Comparison of ENCODE assay signal across 8 cellular contexts in the genomic region with DNA sequence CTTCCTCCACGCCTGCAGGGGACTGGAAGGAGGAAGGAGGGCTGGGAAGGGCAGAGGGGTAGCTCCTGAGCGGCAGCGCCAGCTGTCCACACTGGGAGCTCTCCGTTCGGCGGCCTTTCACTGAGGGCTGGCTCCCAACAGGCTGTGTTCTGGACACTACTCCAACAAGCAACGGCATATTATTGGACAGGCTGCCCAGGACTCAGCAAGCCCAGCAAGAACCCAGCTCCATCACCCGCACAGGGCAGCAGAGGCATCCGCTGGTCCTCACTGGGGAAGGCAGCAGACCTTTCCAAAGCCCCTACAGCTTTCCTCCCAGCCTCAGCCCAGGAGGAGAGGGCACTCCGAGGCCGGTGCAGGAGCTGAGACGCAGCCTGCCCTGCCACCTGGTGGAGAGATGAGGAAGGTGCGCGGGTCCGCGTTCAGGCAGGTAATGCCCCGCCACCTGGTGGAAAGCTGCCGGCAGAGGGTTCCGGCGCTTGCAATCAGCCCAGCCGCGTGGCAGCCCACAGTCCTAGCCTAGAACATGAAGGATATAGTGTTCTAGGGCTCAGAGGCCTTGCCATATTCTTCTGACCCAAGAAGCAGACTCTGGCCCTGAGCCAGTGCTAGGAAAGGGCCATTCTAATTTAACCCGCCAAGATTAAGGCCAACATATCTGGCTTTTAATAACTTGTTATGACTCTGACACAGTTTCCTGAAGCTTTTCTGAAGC.
DNase-seq lines count a peak whose midpoint lies in the region; ATAC-seq and TF ChIP-seq lines count a peak whose summit lies in the region.

No MANE protein-coding gene starts in this region.

- WGBS in SK-N-SH (ENCODE audit: low lambda C conversion rate) = 14% methylated on average over 18 of the region's 23 CpGs

- no peaks in the 10 kb centered on the region for H3F3A ChIP-seq in SK-N-SH (replicated peaks; ENCODE audit: insufficient read depth)

- H4K20me1 ChIP-seq in SK-N-SH (ENCODE audit: insufficient read depth) = no peaks in the 10 kb centered on the region

- no peak overlapping the region for H3K27ac Mint-ChIP-seq in HFFc6
- no peak overlapping the region for H3K27ac Mint-ChIP-seq in glutamatergic neuron (ENCODE audit: unreplicated experiment)

- H3K4me1 Mint-ChIP-seq in HFFc6 (ENCODE audit: low read depth) (no peaks in the 10 kb centered on the region), glutamatergic neuron (ENCODE audit: low read depth, unreplicated experiment) (no peaks in the 10 kb centered on the region)

- POLR2A ChIA-PET in SK-N-SH (lab: Yijun Ruan, JAX) = interaction anchor here (0.5 to 2.4 kb wide), 3 partner anchors 122 to 190 kb away, joined by 3 to 10 read pairs (median 3); no protein-coding TSS in a partner anchor

- H3K9ac ChIP-seq in SK-N-SH = no peak overlapping the region

- H3K79me2 ChIP-seq in SK-N-SH (ENCODE audit: insufficient read depth) = no peaks in the 10 kb centered on the region

- TF ChIP-seq EP300 in SK-N-SH (IDR thresholded peaks at IDR 0.05; ENCODE audit: borderline replicate concordance in 1 of 2, low read depth in 1 of 2, low read length in 1 of 2) = no peak

- CTCF ChIA-PET in SK-N-SH (lab: Yijun Ruan, JAX) = interaction anchor here (0.6 to 14.8 kb wide), 101 partner anchors 9 to 393 kb away, joined by 3 to 484 read pairs (median 6); a partner anchor contains a TSS

- H3K9me3 Mint-ChIP-seq in HFFc6 (no peaks in the 10 kb centered on the region), glutamatergic neuron (ENCODE audit: unreplicated experiment) (no peaks in the 10 kb centered on the region)

- peak; percentile 99 for TF ChIP-seq RAD21 in SK-N-SH (IDR thresholded peaks at IDR 0.05; ENCODE audit: low read length)

- H3K27me3 Mint-ChIP-seq in HFFc6 (ENCODE audit: insufficient read depth) = peaks cover 35% of the 10 kb centered on the region
- peaks cover 9% of the 10 kb centered on the region for H3K27me3 Mint-ChIP-seq in glutamatergic neuron (ENCODE audit: unreplicated experiment)

- H3K4me3 Mint-ChIP-seq in HFFc6 (no peak overlapping the region), glutamatergic neuron (ENCODE audit: unreplicated experiment) (no peak overlapping the region)

- H3K4me1 ChIP-seq in SK-N-SH (ENCODE audit: control insufficient read depth in 1 of 2, insufficient read depth in 2 of 2, low read depth in 1 of 2, low read length in 1 of 2) = peaks cover 0 to 16% of the 10 kb centered on the region in 2 experiments; a peak in 1 of 4 replicates
- peaks cover 6% of the 10 kb centered on the region for H3K4me1 ChIP-seq in upper lobe of right lung

- H3K36me3 ChIP-seq in SK-N-SH (replicated peaks in 1 of 2; ENCODE audit: control insufficient read depth in 1 of 2, insufficient read depth in 2 of 2, low read length in 1 of 2) (no peaks in the 10 kb centered on the region), upper lobe of right lung (no peaks in the 10 kb centered on the region)

- H3K27me3 ChIP-seq in SK-N-SH (ENCODE audit: insufficient read depth) (no peaks in the 10 kb centered on the region), upper lobe of right lung (no peaks in the 10 kb centered on the region)

- H3K27ac ChIP-seq in SK-N-SH (ENCODE audit: low read depth in 2 of 2, low read length in 1 of 2) (no peak overlapping the region), upper lobe of right lung (peak overlapping the region; percentile 7)

- ATAC-seq in upper lobe of right lung = peak; percentile 99

- H3K36me3 Mint-ChIP-seq in HFFc6 (ENCODE audit: low read depth) = no peaks in the 10 kb centered on the region
- H3K36me3 Mint-ChIP-seq in glutamatergic neuron (ENCODE audit: unreplicated experiment) = no peaks in the 10 kb centered on the region

- H3K4me3 ChIP-seq in NB4 (ENCODE audit: low read depth, low read length) (no peak overlapping the region), SK-N-SH (ENCODE audit: low read depth in 2 of 2, low read length in 1 of 2) (peak overlapping the region in 1 of 2 experiments; percentile 28; a peak in 1 of 4 replicates), upper lobe of right lung (no peak overlapping the region)

- H3K9me3 ChIP-seq in SK-N-SH (no peaks in the 10 kb centered on the region), upper lobe of right lung (no peaks in the 10 kb centered on the region)

- no peaks in the 10 kb centered on the region for H3K9me2 ChIP-seq in SK-N-SH

- peak; percentile 100 for TF ChIP-seq CTCF in GM12872 (IDR thresholded peaks at IDR 0.05; ENCODE audit: insufficient read depth, low read depth, low read length)
- TF ChIP-seq CTCF in HFFc6 (IDR thresholded peaks at IDR 0.05) = peak; percentile 99
- peak; percentile 97 for TF ChIP-seq CTCF in NB4 (IDR thresholded peaks at IDR 0.05; ENCODE audit: low read depth, low read length)
- TF ChIP-seq CTCF in SK-N-SH (IDR thresholded peaks at IDR 0.05) = peak; percentile 97
- TF ChIP-seq CTCF in glutamatergic neuron (IDR thresholded peaks at IDR 0.05; ENCODE audit: partially characterized antibody, unreplicated experiment) = peak; percentile 99
- TF ChIP-seq CTCF in upper lobe of right lung (IDR thresholded peaks at IDR 0.05) = peak; percentile 98

- no peak overlapping the region for H3K4me2 ChIP-seq in SK-N-SH

- no peak for TF ChIP-seq POLR2A in NB4 (IDR thresholded peaks at IDR 0.05; ENCODE audit: extremely low read depth, insufficient read length)

- no peak overlapping the region for H2AFZ ChIP-seq in SK-N-SH (ENCODE audit: low read depth)

- intact Hi-C loops in posterior vena cava (cut with DNase I) (loop anchor here (5.0 kb wide), 1 partner anchor 181 kb away; no protein-coding TSS in a partner anchor), upper lobe of right lung (cut with DNase I) (loop anchor here (2.0 kb wide), 1 partner anchor 180 kb away; no protein-coding TSS in a partner anchor)

- peak; percentile 70 for DNase-seq in HFFc6
- DNase-seq in NB4 (ENCODE audit: low read depth) = peak; percentile 77
- DNase-seq in SK-N-SH = peak; percentile 91
- DNase-seq in activated naive CD4-positive, alpha-beta T cell treated with anti-CD3 and anti-CD28 coated beads, Interleukin-2, amount 50 U/mL, for 16 hours = peak; percentile 90
- DNase-seq in glutamatergic neuron = peak; percentile 96
- DNase-seq in posterior vena cava (ENCODE audit: low spot score) = peak; percentile 94
- DNase-seq in upper lobe of right lung = peak; percentile 92

TF ChIP-seq in SK-N-SH, 30 proteins besides CTCF, POLR2A, EP300 and RAD21:
- TF ChIP-seq SMC3 (IDR thresholded peaks at IDR 0.05; ENCODE audit: low read depth, low read length) = peak; percentile 100
- TF ChIP-seq JUND (IDR thresholded peaks at IDR 0.05) = no peak
- TF ChIP-seq, protein P1, sequence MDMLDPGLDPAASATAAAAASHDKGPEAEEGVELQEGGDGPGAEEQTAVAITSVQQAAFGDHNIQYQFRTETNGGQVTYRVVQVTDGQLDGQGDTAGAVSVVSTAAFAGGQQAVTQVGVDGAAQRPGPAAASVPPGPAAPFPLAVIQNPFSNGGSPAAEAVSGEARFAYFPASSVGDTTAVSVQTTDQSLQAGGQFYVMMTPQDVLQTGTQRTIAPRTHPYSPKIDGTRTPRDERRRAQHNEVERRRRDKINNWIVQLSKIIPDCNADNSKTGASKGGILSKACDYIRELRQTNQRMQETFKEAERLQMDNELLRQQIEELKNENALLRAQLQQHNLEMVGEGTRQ (IDR thresholded peaks at IDR 0.05; ENCODE audit: borderline replicate concordance, low read depth, low read length) = no peak
- TF ChIP-seq, protein P2, sequence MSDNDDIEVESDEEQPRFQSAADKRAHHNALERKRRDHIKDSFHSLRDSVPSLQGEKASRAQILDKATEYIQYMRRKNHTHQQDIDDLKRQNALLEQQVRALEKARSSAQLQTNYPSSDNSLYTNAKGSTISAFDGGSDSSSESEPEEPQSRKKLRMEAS (IDR thresholded peaks at IDR 0.05; ENCODE audit: low read depth) = peak; percentile 69
- TF ChIP-seq SIN3A (IDR thresholded peaks at IDR 0.05; ENCODE audit: borderline replicate concordance, low read depth, low read length) = peak; percentile 33; the same call in 1 of the 2 replicates
- peak; percentile 5; the same call in 1 of the 2 replicates for TF ChIP-seq NFIC (IDR thresholded peaks at IDR 0.05; ENCODE audit: borderline replicate concordance)
- TF ChIP-seq NRF1 (IDR thresholded peaks at IDR 0.05; ENCODE audit: low read depth, low read length) = peak; percentile 49; the same call in 1 of the 2 replicates
- TF ChIP-seq POLR2AphosphoS5 (IDR thresholded peaks at IDR 0.05; ENCODE audit: low read depth, low read length) = no peak
- no peak for TF ChIP-seq RFX5 (IDR thresholded peaks at IDR 0.05; ENCODE audit: low read length)
